ENCODE assay signal across 8 cellular contexts in the genomic region with DNA sequence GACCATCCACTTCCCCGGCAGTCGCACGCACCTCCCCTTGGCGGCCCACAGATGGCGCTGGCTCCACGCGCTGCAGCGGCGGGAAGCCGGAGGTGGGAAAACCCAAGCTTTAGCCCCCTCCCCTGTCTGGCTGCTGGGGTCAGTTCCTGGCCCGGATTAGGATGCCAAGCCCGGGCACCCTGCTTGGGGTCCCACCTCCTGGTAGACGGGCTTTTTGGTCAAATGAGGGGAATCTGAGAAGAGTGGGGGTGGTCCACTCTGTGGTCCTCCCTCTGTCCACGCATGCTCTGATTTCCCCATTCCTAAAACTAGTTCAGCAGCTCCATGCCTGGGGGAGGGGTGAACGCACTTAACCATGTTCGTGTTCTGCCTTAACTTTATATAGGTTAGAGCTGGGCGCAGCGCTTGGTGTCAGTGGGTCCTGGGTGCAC. TPM values are rescaled to one million over a fixed set of nuclear protein-coding genes. Genes with fewer than 3 reads are reported as not detected.
DNase-seq lines count a peak whose midpoint lies in the region; ATAC-seq and TF ChIP-seq lines count a peak whose summit lies in the region.

No MANE protein-coding gene starts in this region.

- DNase-seq in activated CD4-positive, CD25-positive, alpha-beta regulatory T cell treated with anti-CD3 and anti-CD28 coated beads, Interleukin-2, amount 50 U/mL, for 72 hours, result peak; percentile 45
- peak; percentile 37 for DNase-seq in RPMI8226
- DNase-seq in fibroblast of the aortic adventitia (ENCODE audit: low read depth), result no peak
- DNase-seq in skeletal muscle cell (ENCODE audit: low read depth), result no peak
- DNase-seq in T1000 (lab: John Stamatoyannopoulos, UW), result no peak
- no peak for DNase-seq in NCI-H146 treated with DMSO at 0.1 percent for 48 hours (lab: John Stamatoyannopoulos, UW; ENCODE audit: unreplicated experiment)

- no peak overlapping the region for H3K4me3 ChIP-seq in fibroblast of the aortic adventitia (ENCODE audit: low read depth, low read length)
- peak overlapping the region; percentile 20 for H3K4me3 ChIP-seq in skeletal muscle cell (ENCODE audit: low read depth, low read length)

- peak; percentile 45 for TF ChIP-seq CTCF in fibroblast of the aortic adventitia (IDR thresholded peaks at IDR 0.05; ENCODE audit: insufficient read depth, low read length)

- ATAC-seq in activated CD4-positive, CD25-positive, alpha-beta regulatory T cell treated with anti-CD3 and anti-CD28 coated beads, Interleukin-2, amount 50 U/mL, for 24 hours, result no peak
- ATAC-seq in HG03280 (IDR thresholded peaks at IDR 0.05; ENCODE audit: unreplicated experiment), result no peak

RNA-seq across cellular contexts. Expression of a gene that starts 8.1 kb away (rescaled TPM):
- total RNA-seq in fibroblast of the aortic adventitia (ENCODE audit: low replicate concordance), result 0.09 TPM in 1 of 2 replicates, not detected in the other

RNA-seq across cellular contexts. Expression of a gene that starts 48.5 kb away (rescaled TPM):
- not detected in 2 replicates for total RNA-seq in fibroblast of the aortic adventitia (ENCODE audit: low replicate concordance)

RNA-seq across cellular contexts. Expression of a gene that starts 48.5 kb away (rescaled TPM):
- total RNA-seq in fibroblast of the aortic adventitia (ENCODE audit: low replicate concordance), result not detected in 2 replicates

Comparison
In these comparisons a context has a peak if more than half of its experiments do, and no peak if none do; other contexts are left out.
1. DNase-seq: peak in activated CD4-positive, CD25-positive, alpha-beta regulatory T cell treated with anti-CD3 and anti-CD28 coated beads, Interleukin-2, amount 50 U/mL, for 72 hours (single experiment) and RPMI8226 (single experiment); none in fibroblast of the aortic adventitia (single experiment), skeletal muscle cell (single experiment), T1000 (single experiment) and NCI-H146 treated with DMSO at 0.1 percent for 48 hours (single experiment).